8 cellular contexts compared by ENCODE assay signal in the genomic region with DNA sequence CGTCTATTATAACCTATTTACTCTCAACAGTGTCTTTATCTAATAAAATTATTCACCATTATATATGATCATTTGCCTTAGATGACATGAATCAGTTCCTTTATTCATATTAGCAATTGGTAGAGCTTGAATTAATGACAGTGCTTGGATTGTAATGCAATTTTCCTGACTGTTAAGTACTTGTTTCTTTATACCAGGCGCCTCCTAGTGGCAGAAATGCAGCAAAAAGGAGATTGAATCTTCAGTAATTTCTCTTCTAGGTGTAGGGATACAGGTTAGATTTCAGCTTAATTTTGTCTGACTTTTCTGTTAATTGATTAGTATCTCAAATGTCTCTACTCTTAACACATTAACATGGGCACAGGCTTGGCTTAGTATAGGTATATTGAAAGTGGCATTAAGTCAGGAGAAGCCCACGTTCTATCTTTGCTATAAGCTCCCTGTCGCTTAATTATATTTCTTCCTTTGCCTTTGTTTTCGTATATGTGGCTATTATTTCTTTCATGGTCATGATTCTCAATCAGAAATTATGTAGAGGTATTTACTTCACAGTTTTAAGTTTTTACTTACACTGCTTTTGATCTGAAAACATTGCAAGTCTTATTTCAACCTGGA. TPM values are rescaled to one million over a fixed set of nuclear protein-coding genes. Genes with fewer than 3 reads are reported as not detected.
DNase-seq lines count a peak whose midpoint lies in the region; ATAC-seq and TF ChIP-seq lines count a peak whose summit lies in the region.

No MANE protein-coding gene starts in this region.

- H3K79me2 ChIP-seq in Karpas-422 (ENCODE audit: low read length), result no peaks in the 10 kb centered on the region
- H3K79me2 ChIP-seq in PC-3 (ENCODE audit: low read length), result no peaks in the 10 kb centered on the region
- H3K79me2 ChIP-seq in parathyroid adenoma, result no peaks in the 10 kb centered on the region

- H3K27me3 Mint-ChIP-seq in activated T-helper 2 cell treated with anti-CD3 and anti-CD28 coated beads, Interferon-gamma antibody, Interleukin-2, Interleukin-4, amounts not matched to agents 10 μg/mL and 5 μg/mL and 100 μg/mL, durations not matched to agents 14 hours and 24 hours and 36 hours (ENCODE audit: low read depth), result peaks cover 23% of the 10 kb centered on the region

- BruUV-seq in PC-3 (replicated peaks; lab: Mats Ljungman, UMichigan), result no TSS peak

- no peaks in the 10 kb centered on the region for H3K9me3 ChIP-seq in Karpas-422 (ENCODE audit: low read length)
- H3K9me3 ChIP-seq in PC-3 (ENCODE audit: low read length), result no peaks in the 10 kb centered on the region
- no peaks in the 10 kb centered on the region for H3K9me3 ChIP-seq in gastroesophageal sphincter
- no peaks in the 10 kb centered on the region for H3K9me3 ChIP-seq in parathyroid adenoma (ENCODE audit: control insufficient read depth, low read length)

- H3K4me1 Mint-ChIP-seq in activated T-helper 2 cell treated with anti-CD3 and anti-CD28 coated beads, Interferon-gamma antibody, Interleukin-2, Interleukin-4, amounts not matched to agents 10 μg/mL and 5 μg/mL and 100 μg/mL, durations not matched to agents 14 hours and 24 hours and 36 hours (ENCODE audit: low read depth), result no peaks in the 10 kb centered on the region

- no peaks in the 10 kb centered on the region for H3K4me1 ChIP-seq in Karpas-422 (ENCODE audit: low read length)
- no peaks in the 10 kb centered on the region for H3K4me1 ChIP-seq in PC-3 (ENCODE audit: insufficient read depth, low read length)
- peaks cover 0 to 5% (median 0%) of the 10 kb centered on the region in 3 donors for H3K4me1 ChIP-seq in gastroesophageal sphincter
- no peaks in the 10 kb centered on the region for H3K4me1 ChIP-seq in parathyroid adenoma

- H3K4me2 ChIP-seq in Karpas-422 (ENCODE audit: low read depth, low read length, poor library complexity, severe bottlenecking) (no peak overlapping the region), PC-3 (ENCODE audit: low read length) (no peak overlapping the region), parathyroid adenoma (ENCODE audit: low read length) (no peak overlapping the region)

- no peaks in the 10 kb centered on the region for H3K27me3 ChIP-seq in Karpas-422 (ENCODE audit: low read length)
- H3K27me3 ChIP-seq in PC-3 (ENCODE audit: low read length), result no peaks in the 10 kb centered on the region
- H3K27me3 ChIP-seq in gastroesophageal sphincter, result no peaks in the 10 kb centered on the region
- no peaks in the 10 kb centered on the region for H3K27me3 ChIP-seq in parathyroid adenoma (ENCODE audit: control insufficient read depth, insufficient read depth, low read length)

- H3K4me3 ChIP-seq in Karpas-422 (ENCODE audit: low read length) (no peak overlapping the region), PC-3 (ENCODE audit: low read length) (no peak overlapping the region), gastroesophageal sphincter (no peak overlapping the region), parathyroid adenoma (ENCODE audit: low read depth, low read length) (no peak overlapping the region)

- CTCF ChIA-PET in PC-3 (lab: Charles Lee), result interaction anchor here (0.6 to 1.1 kb wide), 6 partner anchors 80 to 561 kb away, joined by 3 to 6 read pairs (median 3); no protein-coding TSS in a partner anchor

- H3K27ac ChIP-seq in Karpas-422 (ENCODE audit: low read length) (no peak overlapping the region), PC-3 (ENCODE audit: low read length) (no peak overlapping the region), gastroesophageal sphincter (no peak overlapping the region), parathyroid adenoma (no peak overlapping the region)

- TF ChIP-seq EP300 in gastroesophageal sphincter (IDR thresholded peaks at IDR 0.05), result no peak

- H3K9me2 ChIP-seq in Karpas-422 (replicated peaks; ENCODE audit: insufficient read depth, low read length) (no peaks in the 10 kb centered on the region), PC-3 (replicated peaks; ENCODE audit: low read length) (no peaks in the 10 kb centered on the region)

- DNase-seq in EH (ENCODE audit: low read depth), result peak; percentile 73
- peak; percentile 79 for DNase-seq in Karpas-422
- DNase-seq in PC-3, result peak; percentile 78
- peak; percentile 21 for DNase-seq in activated T-helper 2 cell treated with anti-CD3 and anti-CD28 coated beads, Interferon-gamma antibody, Interleukin-2, Interleukin-4, amounts not matched to agents 10 μg/mL and 5 μg/mL and 100 μg/mL, durations not matched to agents 14 hours and 24 hours and 36 hours (ENCODE audit: low spot score)

- H3K36me3 ChIP-seq in Karpas-422 (ENCODE audit: insufficient read depth, low read length) (no peaks in the 10 kb centered on the region), PC-3 (ENCODE audit: low read depth, low read length) (no peaks in the 10 kb centered on the region), gastroesophageal sphincter (no peaks in the 10 kb centered on the region), parathyroid adenoma (ENCODE audit: control insufficient read depth, insufficient read depth, low read length) (no peaks in the 10 kb centered on the region)

- H2AFZ ChIP-seq in Karpas-422 (ENCODE audit: low read length), result no peak overlapping the region
- no peak overlapping the region for H2AFZ ChIP-seq in PC-3 (ENCODE audit: low read length)
- no peak overlapping the region for H2AFZ ChIP-seq in parathyroid adenoma

- intact Hi-C loops in PC-3 (cut with micrococcal nuclease), result loop anchor here (1.0 kb wide), 1 partner anchor 197 kb away; no protein-coding TSS in a partner anchor
- intact Hi-C loops in activated T-helper 2 cell treated with anti-CD3 and anti-CD28 coated beads, Interferon-gamma antibody, Interleukin-2, Interleukin-4, amounts not matched to agents 10 μg/mL and 5 μg/mL and 100 μg/mL, durations not matched to agents 14 hours and 24 hours and 36 hours (cut with micrococcal nuclease), result loop anchor here (1.0 to 10.0 kb wide), 4 partner anchors 197 to 561 kb away; no protein-coding TSS in a partner anchor

- 52 to 64% methylated on average over 5 of the region's 5 CpGs for whole genome bisulfite sequencing in gastroesophageal sphincter (ENCODE audit: low coverage in 1 of 2), 2 donors

- no peaks in the 10 kb centered on the region for H3K36me3 Mint-ChIP-seq in activated T-helper 2 cell treated with anti-CD3 and anti-CD28 coated beads, Interferon-gamma antibody, Interleukin-2, Interleukin-4, amounts not matched to agents 10 μg/mL and 5 μg/mL and 100 μg/mL, durations not matched to agents 14 hours and 24 hours and 36 hours (ENCODE audit: low read depth)

- ATAC-seq in PC-3 (peak; percentile 64), gastroesophageal sphincter (no peak), HG03025 (IDR thresholded peaks at IDR 0.05; ENCODE audit: low FRiP score, unreplicated experiment) (no peak), HG02763 (IDR thresholded peaks at IDR 0.05; ENCODE audit: unreplicated experiment) (no peak)

- H4K20me1 ChIP-seq in Karpas-422 (ENCODE audit: insufficient read depth, low read depth, low read length) (no peaks in the 10 kb centered on the region), PC-3 (ENCODE audit: low read length) (no peaks in the 10 kb centered on the region)

- H3K27ac Mint-ChIP-seq in activated T-helper 2 cell treated with anti-CD3 and anti-CD28 coated beads, Interferon-gamma antibody, Interleukin-2, Interleukin-4, amounts not matched to agents 10 μg/mL and 5 μg/mL and 100 μg/mL, durations not matched to agents 14 hours and 24 hours and 36 hours, result no peak overlapping the region

- H3K9me3 Mint-ChIP-seq in activated T-helper 2 cell treated with anti-CD3 and anti-CD28 coated beads, Interferon-gamma antibody, Interleukin-2, Interleukin-4, amounts not matched to agents 10 μg/mL and 5 μg/mL and 100 μg/mL, durations not matched to agents 14 hours and 24 hours and 36 hours, result no peaks in the 10 kb centered on the region

- no peak for TF ChIP-seq POLR2A in gastroesophageal sphincter (IDR thresholded peaks at IDR 0.05)

- POLR2A ChIA-PET in PC-3 (lab: Charles Lee; ENCODE audit: unreplicated experiment), result no interaction called here

- H3K9ac ChIP-seq in Karpas-422 (ENCODE audit: low read length), result no peak overlapping the region
- H3K9ac ChIP-seq in PC-3 (ENCODE audit: low read length), result no peak overlapping the region
- H3K9ac ChIP-seq in parathyroid adenoma, result no peak overlapping the region

- peak; percentile 82 for TF ChIP-seq CTCF in PC-3 (conservative IDR thresholded peaks at IDR 0.05; ENCODE audit: low read depth, low read length)
- peak; percentile 77 to 93 (median 88) for TF ChIP-seq CTCF in gastroesophageal sphincter (IDR thresholded peaks at IDR 0.05)
- TF ChIP-seq CTCF in parathyroid adenoma (IDR thresholded peaks at IDR 0.05), result peak; percentile 80

- no peaks in the 10 kb centered on the region for H3F3A ChIP-seq in PC-3 (ENCODE audit: low read length, unreplicated experiment)

- H3K4me3 Mint-ChIP-seq in activated T-helper 2 cell treated with anti-CD3 and anti-CD28 coated beads, Interferon-gamma antibody, Interleukin-2, Interleukin-4, amounts not matched to agents 10 μg/mL and 5 μg/mL and 100 μg/mL, durations not matched to agents 14 hours and 24 hours and 36 hours (ENCODE audit: low read depth), result no peak overlapping the region

RNA-seq across cellular contexts. Expression of a gene that starts 9.1 kb away (rescaled TPM):
- total RNA-seq in Karpas-422 (2014; rRNA removed; shearing (Covaris generic); ENCODE audit: low replicate concordance), result not detected in 2 replicates
- 7.8 TPM in 2 replicates for total RNA-seq in PC-3 (2014; rRNA removed)
- total RNA-seq in activated T-helper 2 cell treated with anti-CD3 and anti-CD28 coated beads, Interferon-gamma antibody, Interleukin-2, Interleukin-4, amounts not matched to agents 10 μg/mL and 5 μg/mL and 100 μg/mL, durations not matched to agents 14 hours and 24 hours and 36 hours, result 4.8 and 5.8 TPM in 2 replicates
- total RNA-seq in gastroesophageal sphincter, result 10 to 100 TPM; 40.2 to 77.5 (median 66.6) TPM

RNA-seq across cellular contexts. Expression of a gene that starts 43.3 kb away (rescaled TPM):
- total RNA-seq in Karpas-422 (2014; rRNA removed; shearing (Covaris generic); ENCODE audit: low replicate concordance), result 30.6 and 31.6 TPM in 2 replicates
- total RNA-seq in PC-3 (2014; rRNA removed) (16.0 and 19.1 TPM in 2 replicates), gastroesophageal sphincter (10 to 100 TPM; 10.5 to 23.2 (median 13.0) TPM)
- total RNA-seq in activated T-helper 2 cell treated with anti-CD3 and anti-CD28 coated beads, Interferon-gamma antibody, Interleukin-2, Interleukin-4, amounts not matched to agents 10 μg/mL and 5 μg/mL and 100 μg/mL, durations not matched to agents 14 hours and 24 hours and 36 hours, result 32.4 and 42.2 TPM in 2 replicates

Comparison
In these comparisons a context has a peak if more than half of its experiments do, and no peak if none do; other contexts are left out.
1. DNase-seq: peak in every context shown above with its lines; median percentile 79 in Karpas-422; 78 in PC-3; 73 in EH; 21 in activated T-helper 2 cell treated with anti-CD3 and anti-CD28 coated beads, Interferon-gamma antibody, Interleukin-2, Interleukin-4, amounts not matched to agents 10 μg/mL and 5 μg/mL and 100 μg/mL, durations not matched to agents 14 hours and 24 hours and 36 hours.